In genomic region chr22:23233746-23234408, GRCh38 we compare ENCODE assay signal across 9 cellular contexts. TPM values are rescaled to one million over a fixed set of nuclear protein-coding genes. Genes with fewer than 3 reads are reported as not detected.
DNase-seq lines count a peak whose midpoint lies in the region; ATAC-seq and TF ChIP-seq lines count a peak whose summit lies in the region.
"Had no signal": no experiment of that assay in that cellular context is flagged by ENCODE, and none has a peak within 500 bp of the region (broad histone marks: within the 10 kb centered on the region; RNA-seq: fewer than 3 reads in every experiment).

No MANE protein-coding gene starts in this region.

- H3K4me1 ChIP-seq in smooth muscle cell (ENCODE audit: low read depth) = peaks cover 20% of the 10 kb centered on the region

- DNase-seq in Daoy (ENCODE audit: low read depth) (peak; percentile 91), RWPE1 (ENCODE audit: low spot score) (no peak), fibroblast of peridontal ligament (ENCODE audit: extremely low read depth) (peak; percentile 71), smooth muscle cell (lab: John Stamatoyannopoulos, UW; ENCODE audit: unreplicated experiment) (peak; percentile 11), NCI-H526 (lab: John Stamatoyannopoulos, UW) (no peak), KG1 (lab: John Stamatoyannopoulos, UW) (no peak), head of caudate nucleus (no peak)

- ATAC-seq in HG03039 (IDR thresholded peaks at IDR 0.05; ENCODE audit: unreplicated experiment) = no peak
- ATAC-seq: mucosa of descending colon had no signal

- no peak overlapping the region for H3K9ac ChIP-seq in smooth muscle cell (ENCODE audit: low read depth)

- TF ChIP-seq CTCF in RWPE1 (conservative IDR thresholded peaks at IDR 0.05; ENCODE audit: low read depth) = no peak
- no peak for TF ChIP-seq CTCF in smooth muscle cell (IDR thresholded peaks at IDR 0.05; ENCODE audit: borderline replicate concordance, insufficient read depth, poor library complexity, severe bottlenecking)

- no peak overlapping the region for H3K4me3 ChIP-seq in smooth muscle cell
- H3K4me3 ChIP-seq: mucosa of descending colon had no signal

- POLR2A ChIA-PET in RWPE1 (lab: Yijun Ruan, JAX; ENCODE audit: low non-redundant PET) = no interaction called here

- 42% methylated on average over 9 of the region's 10 CpGs for WGBS in smooth muscle cell (ENCODE audit: low lambda C conversion rate)

- H4K20me1 ChIP-seq in smooth muscle cell (ENCODE audit: low read depth) = peaks cover 95% of the 10 kb centered on the region

- peaks cover 4% of the 10 kb centered on the region for H3K36me3 ChIP-seq in smooth muscle cell (ENCODE audit: low read depth)

- H3F3A ChIP-seq in smooth muscle cell (ENCODE audit: low read depth) = no peaks in the 10 kb centered on the region

- H3K27ac ChIP-seq in RWPE1 (peak overlapping the region; percentile 71), smooth muscle cell (ENCODE audit: low read depth) (no peak overlapping the region)

- intact Hi-C loops in head of caudate nucleus (cut with DNase I) = no loop called here

- CTCF ChIA-PET in RWPE1 (lab: Yijun Ruan, JAX) = no interaction called here

- peak overlapping the region; percentile 1 for H3K4me2 ChIP-seq in smooth muscle cell

- peaks cover 3% of the 10 kb centered on the region for H3K9me3 ChIP-seq in smooth muscle cell (replicated peaks; ENCODE audit: low read depth)

- no peaks in the 10 kb centered on the region for H3K27me3 ChIP-seq in smooth muscle cell (ENCODE audit: low read depth)

- no peak overlapping the region for H2AFZ ChIP-seq in smooth muscle cell (ENCODE audit: low read depth)

- H3K79me2 ChIP-seq in smooth muscle cell (ENCODE audit: low read depth) = peaks cover 38% of the 10 kb centered on the region

RNA-seq across cellular contexts. Expression of gene BCR, which starts 53.6 kb away (rescaled TPM):
- 22.2 and 27.3 TPM in 2 replicates for total RNA-seq in Daoy (2014; rRNA removed; shearing (Covaris generic))
- total RNA-seq in smooth muscle cell = 11.1 and 15.4 TPM in 2 replicates
- 13.4 and 15.0 TPM in 2 replicates for polyA plus RNA-seq in smooth muscle cell

Comparison
In these comparisons a context has a peak if more than half of its experiments do, and no peak if none do; other contexts are left out.
1. DNase-seq: peak in Daoy (single experiment), fibroblast of peridontal ligament (single experiment) and smooth muscle cell (single experiment); none in RWPE1 (single experiment), NCI-H526 (0 of 2), KG1 (single experiment) and head of caudate nucleus (0 of 42).